Comparison of ENCODE assay signal across 1 cellular context in genomic region chr2:133732982-133733670, GRCh38.
TF ChIP-seq lines count a peak whose summit lies in the region.

No MANE protein-coding gene starts in this region.

TF ChIP-seq in GM12878, 131 proteins besides CTCF, POLR2A, EP300 and RAD21:
- TF ChIP-seq SKIL (IDR thresholded peaks at IDR 0.05; ENCODE audit: low read depth, poor library complexity, severe bottlenecking) (no peak), USF1 (IDR thresholded peaks at IDR 0.05; ENCODE audit: borderline replicate concordance, extremely low read length, insufficient read depth, low read depth, low read length) (peak; percentile 58), NRF1 (conservative IDR thresholded peaks at IDR 0.05; ENCODE audit: low read depth, low read length) (no peak), IRF3 (IDR thresholded peaks at IDR 0.05) (no peak), CHD2 (IDR thresholded peaks at IDR 0.05; ENCODE audit: borderline replicate concordance, low read depth, low read length) (no peak), MXI1 (IDR thresholded peaks at IDR 0.05; ENCODE audit: low read depth, low read length) (no peak), USF2 (IDR thresholded peaks at IDR 0.05; ENCODE audit: borderline replicate concordance, low read depth, low read length) (peak; percentile 2; the same call in 1 of the 2 replicates), HDGF (IDR thresholded peaks at IDR 0.05) (no peak), FOS (IDR thresholded peaks at IDR 0.05; ENCODE audit: borderline replicate concordance, extremely low read depth, insufficient read length) (peak; percentile 1), IRF4 (IDR thresholded peaks at IDR 0.05; ENCODE audit: low read depth, low read length) (no peak), BCL11A (IDR thresholded peaks at IDR 0.05; ENCODE audit: low read depth, low read length) (no peak), MAX (IDR thresholded peaks at IDR 0.05; ENCODE audit: low read depth, low read length) (no peak), BACH1 (IDR thresholded peaks at IDR 0.05; ENCODE audit: borderline replicate concordance) (no peak)
